15 cellular contexts compared by ENCODE assay signal in the genomic region with DNA sequence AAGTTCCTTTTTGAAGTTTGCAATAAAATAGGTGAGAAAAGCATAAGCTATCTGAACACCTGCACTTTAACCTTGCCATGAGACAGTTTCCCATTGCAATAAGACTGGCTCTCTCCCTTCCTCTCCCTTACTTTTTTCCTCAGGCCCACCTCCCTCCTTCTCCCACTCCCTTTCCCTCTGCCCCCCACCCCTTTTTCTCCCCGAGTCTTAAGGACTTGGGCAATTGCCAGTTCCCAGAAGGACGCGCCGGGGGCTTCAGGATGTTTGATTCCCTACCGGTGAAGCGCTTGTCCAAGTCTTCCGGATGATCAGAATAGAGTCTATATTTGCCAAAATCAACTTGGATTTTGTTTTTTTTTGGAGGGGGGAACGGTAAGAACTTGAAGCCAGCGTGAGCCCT. TPM values are rescaled to one million over a fixed set of nuclear protein-coding genes. Genes with fewer than 3 reads are reported as not detected.
A peak's percentile ranks its signal among the peaks of the same experiment; 100 is the strongest.
DNase-seq lines count a peak whose midpoint lies in the region; ATAC-seq and TF ChIP-seq lines count a peak whose summit lies in the region.
"Had no signal": no experiment of that assay in that cellular context is flagged by ENCODE, and none has a peak within 500 bp of the region (broad histone marks: within the 10 kb centered on the region; RNA-seq: fewer than 3 reads in every experiment).

No MANE protein-coding gene starts in this region.

- TF ChIP-seq EP300 in tibial nerve (IDR thresholded peaks at IDR 0.05) = no peak

- no peak overlapping the region for H2AFZ ChIP-seq in osteoblast (ENCODE audit: low read length)

- peaks cover 63% of the 10 kb centered on the region for H3K4me1 ChIP-seq in HUES48 (ENCODE audit: control insufficient read depth, insufficient read depth, low read length)
- H3K4me1 ChIP-seq in osteoblast (ENCODE audit: insufficient read depth, low read length) = no peaks in the 10 kb centered on the region
- H3K4me1 ChIP-seq in tibial nerve = peaks cover 0 to 54% (median 21%) of the 10 kb centered on the region in 4 donors

- WGBS in tibial nerve, 2 donors = 1 to 6% methylated on average over 9 of the region's 9 CpGs

- peaks cover 5% of the 10 kb centered on the region for H4K20me1 ChIP-seq in osteoblast (ENCODE audit: insufficient read depth, low read length)

- H3K27ac Mint-ChIP-seq in activated naive CD4-positive, alpha-beta T cell treated with anti-CD3 and anti-CD28 coated beads, Interleukin-2, amount 50 U/mL, for 24 hours = peak overlapping the region; percentile 59
- H3K27ac Mint-ChIP-seq in activated naive CD4-positive, alpha-beta T cell treated with anti-CD3 and anti-CD28 coated beads, Interleukin-2, amount 50 U/mL, for 72 hours = no peak overlapping the region
- H3K27ac Mint-ChIP-seq in glutamatergic neuron (ENCODE audit: unreplicated experiment) = no peak overlapping the region
- H3K27ac Mint-ChIP-seq: progenitor cell of endocrine pancreas had no signal

- H3K4me1 Mint-ChIP-seq in activated naive CD4-positive, alpha-beta T cell treated with anti-CD3 and anti-CD28 coated beads, Interleukin-2, amount 50 U/mL, for 24 hours = peaks cover 16% of the 10 kb centered on the region
- H3K4me1 Mint-ChIP-seq in glutamatergic neuron (ENCODE audit: low read depth, unreplicated experiment) = peaks cover 34% of the 10 kb centered on the region

- H3K9me3 Mint-ChIP-seq in activated naive CD4-positive, alpha-beta T cell treated with anti-CD3 and anti-CD28 coated beads, Interleukin-2, amount 50 U/mL, for 24 hours = no peaks in the 10 kb centered on the region
- H3K9me3 Mint-ChIP-seq in activated naive CD4-positive, alpha-beta T cell treated with anti-CD3 and anti-CD28 coated beads, Interleukin-2, amount 50 U/mL, for 72 hours = peaks cover 0 to 9% of the 10 kb centered on the region in 2 donors
- H3K9me3 Mint-ChIP-seq in glutamatergic neuron (ENCODE audit: unreplicated experiment) = peaks cover 13% of the 10 kb centered on the region

- H3K4me2 ChIP-seq in osteoblast (ENCODE audit: insufficient read depth, low read length) = no peak overlapping the region

- H3K27ac ChIP-seq in HUES48 (ENCODE audit: low read depth, low read length) = no peak overlapping the region
- H3K27ac ChIP-seq in osteoblast (ENCODE audit: low read depth, low read length) = no peak overlapping the region
- no peak overlapping the region for H3K27ac ChIP-seq in tibial nerve
- H3K27ac ChIP-seq: heart left ventricle, upper lobe of left lung had no signal

- H3K4me3 ChIP-seq in HUES48 (ENCODE audit: low read depth, low read length) (peak overlapping the region; percentile 39; the same call in 1 of the 2 replicates), osteoblast (ENCODE audit: insufficient read depth, low read length) (no peak overlapping the region), tibial nerve (no peak overlapping the region)

- ATAC-seq in activated naive CD4-positive, alpha-beta T cell treated with anti-CD3 and anti-CD28 coated beads, Interleukin-2, amount 50 U/mL, for 72 hours = no peak
- ATAC-seq: heart left ventricle had no signal

- peaks cover 74% of the 10 kb centered on the region for H3K27me3 Mint-ChIP-seq in activated naive CD4-positive, alpha-beta T cell treated with anti-CD3 and anti-CD28 coated beads, Interleukin-2, amount 50 U/mL, for 24 hours
- peaks cover 61% of the 10 kb centered on the region for H3K27me3 Mint-ChIP-seq in glutamatergic neuron (ENCODE audit: unreplicated experiment)

- H3K9me3 ChIP-seq in HUES48 (ENCODE audit: control insufficient read depth, insufficient read depth, low read length) (no peaks in the 10 kb centered on the region), osteoblast (ENCODE audit: low read depth, low read length) (no peaks in the 10 kb centered on the region), tibial nerve (peaks cover 0 to 6% (median 0%) of the 10 kb centered on the region in 4 donors)
- H3K9me3 ChIP-seq: heart left ventricle, upper lobe of left lung had no signal

- H3K4me3 Mint-ChIP-seq in activated naive CD4-positive, alpha-beta T cell treated with anti-CD3 and anti-CD28 coated beads, Interleukin-2, amount 50 U/mL, for 24 hours = peak overlapping the region; percentile 9
- H3K4me3 Mint-ChIP-seq in glutamatergic neuron (ENCODE audit: unreplicated experiment) = peak overlapping the region; percentile 61

- no peak for DNase-seq in activated naive CD4-positive, alpha-beta T cell treated with anti-CD3 and anti-CD28 coated beads, Interleukin-2, amount 50 U/mL, for 72 hours (ENCODE audit: low spot score in 2 of 2)
- no peak for DNase-seq in glutamatergic neuron
- DNase-seq in osteoblast (ENCODE audit: insufficient read length, low spot score, missing footprints) = peak; percentile 65
- DNase-seq in tibial nerve (ENCODE audit: low spot score in 2 of 2) = no peak
- no peak for DNase-seq in amygdala (lab: John Stamatoyannopoulos, UW)
- DNase-seq: COR-L47, heart left ventricle, SW 1271 had no signal

- TF ChIP-seq CTCF in glutamatergic neuron (IDR thresholded peaks at IDR 0.05; ENCODE audit: partially characterized antibody, unreplicated experiment) (no peak), osteoblast (IDR thresholded peaks at IDR 0.05; ENCODE audit: extremely low read depth, low read depth, low read length) (no peak), tibial nerve (IDR thresholded peaks at IDR 0.05) (no peak)

- H3K36me3 Mint-ChIP-seq in activated naive CD4-positive, alpha-beta T cell treated with anti-CD3 and anti-CD28 coated beads, Interleukin-2, amount 50 U/mL, for 24 hours = peaks cover 3% of the 10 kb centered on the region
- peaks cover 7 to 39% of the 10 kb centered on the region in 2 donors for H3K36me3 Mint-ChIP-seq in activated naive CD4-positive, alpha-beta T cell treated with anti-CD3 and anti-CD28 coated beads, Interleukin-2, amount 50 U/mL, for 72 hours
- H3K36me3 Mint-ChIP-seq in glutamatergic neuron (ENCODE audit: unreplicated experiment) = no peaks in the 10 kb centered on the region

- H3K9ac ChIP-seq in HUES48 (ENCODE audit: low read depth, low read length) = no peak overlapping the region

- H3K27me3 ChIP-seq in HUES48 (ENCODE audit: control insufficient read depth, insufficient read depth, low read length) = peaks cover 100% of the 10 kb centered on the region
- peaks cover 95% of the 10 kb centered on the region for H3K27me3 ChIP-seq in osteoblast (ENCODE audit: insufficient read depth, low read length)
- H3K27me3 ChIP-seq in tibial nerve = peaks cover 5 to 99% of the 10 kb centered on the region in 2 donors

- TF ChIP-seq POLR2A in tibial nerve (IDR thresholded peaks at IDR 0.05) = no peak

- H3K79me2 ChIP-seq in osteoblast (ENCODE audit: insufficient read depth, low read length) = no peaks in the 10 kb centered on the region

- no peaks in the 10 kb centered on the region for H3K36me3 ChIP-seq in HUES48 (ENCODE audit: control insufficient read depth, insufficient read depth, low read length)
- no peaks in the 10 kb centered on the region for H3K36me3 ChIP-seq in osteoblast (ENCODE audit: insufficient read depth, low read length)
- H3K36me3 ChIP-seq in tibial nerve = no peaks in the 10 kb centered on the region
- H3K36me3 ChIP-seq: heart left ventricle, upper lobe of left lung had no signal

RNA-seq across cellular contexts. Expression of gene DBX1, which starts 2.1 kb away (rescaled TPM):
- not detected for total RNA-seq in activated naive CD4-positive, alpha-beta T cell treated with anti-CD3 and anti-CD28 coated beads, Interleukin-2, amount 50 U/mL, for 72 hours
- 0.29 TPM for total RNA-seq in glutamatergic neuron (ENCODE audit: unreplicated experiment)
- not detected in 2 replicates for total RNA-seq in osteoblast
- total RNA-seq in tibial nerve = not detected
- total RNA-seq: H4, heart left ventricle, lung microvascular endothelial cell, myocyte, progenitor cell of endocrine pancreas, upper lobe of left lung had no signal
